ENCODE assay signal across 1 cellular context in genomic region chr11:116903139-116903538, GRCh38.
TF ChIP-seq lines count a peak whose summit lies in the region.

No MANE protein-coding gene starts in this region.

TF ChIP-seq in WTC11, 78 proteins besides CTCF, POLR2A, EP300 and RAD21 (continued from another document):
- TF ChIP-seq CDX4 (CRISPR knock-in tag; IDR thresholded peaks at IDR 0.05; ENCODE audit: borderline replicate concordance) = no peak
